Comparison of ENCODE assay signal across 20 cellular contexts in genomic region chr1:12293416-12293815, GRCh38.
"Had no signal": no experiment of that assay in that cellular context is flagged by ENCODE, and none has a peak within 500 bp of the region (broad histone marks: within the 10 kb centered on the region; RNA-seq: fewer than 3 reads in every experiment).

No MANE protein-coding gene starts in this region.

- ATAC-seq: left colon; stimulated activated effector memory CD8-positive, alpha-beta T cell treated with anti-CD3 and anti-CD28 coated beads, Interleukin-12 subunit alpha, Interleukin-12 subunit beta, amount 100 ng/mL, for 72 hours; stimulated activated naive CD8-positive, alpha-beta T cell treated with anti-CD3 and anti-CD28 coated beads, Interleukin-15, Interleukin-2, amounts not matched to agents 100 U/mL and 50 U/mL, for 24 hours; upper lobe of right lung had no signal

- H3K27ac ChIP-seq: coronary artery, suprapubic skin, tibial artery, upper lobe of right lung, vagina had no signal

- H3K27me3 ChIP-seq: suprapubic skin, tibial artery, upper lobe of right lung, vagina had no signal

- H3K4me2 ChIP-seq: smooth muscle cell had no signal

- H3K4me1 ChIP-seq: suprapubic skin, upper lobe of right lung, vagina had no signal

- H3K4me3 ChIP-seq: coronary artery, smooth muscle cell, suprapubic skin, tibial artery, upper lobe of right lung, vagina had no signal

- DNase-seq: effector CD4-positive, alpha-beta T cell; endodermal cell; foreskin melanocyte; hippocampal formation; left colon; mesendoderm; naive B cell; occipital lobe; posterior cingulate gyrus; right cardiac atrium; stimulated activated CD4-positive, alpha-beta T cell treated with anti-CD3 and anti-CD28 coated beads, Interleukin-4, amount 100 ng/mL, for 1 hour; stimulated activated CD8-positive, alpha-beta memory T cell treated with anti-CD3 and anti-CD28 coated beads, Interleukin-4, amount 100 ng/mL, for 48 hours; stimulated activated naive CD8-positive, alpha-beta T cell treated with anti-CD3 and anti-CD28 coated beads, Interleukin-15, Interleukin-2, amounts not matched to agents 100 U/mL and 50 U/mL, for 24 hours; tibial artery; upper lobe of right lung had no signal

- H3K9me3 ChIP-seq: suprapubic skin, tibial artery, upper lobe of right lung, vagina had no signal
